ENCODE assay signal across 22 cellular contexts in genomic region chr3:186493507-186493906, GRCh38. TPM values are rescaled to one million over a fixed set of nuclear protein-coding genes. Genes with fewer than 3 reads are reported as not detected.
A peak's percentile ranks its signal among the peaks of the same experiment; 100 is the strongest.
DNase-seq lines count a peak whose midpoint lies in the region; ATAC-seq and TF ChIP-seq lines count a peak whose summit lies in the region.
"Had no signal": no experiment of that assay in that cellular context is flagged by ENCODE, and none has a peak within 500 bp of the region (broad histone marks: within the 10 kb centered on the region; RNA-seq: fewer than 3 reads in every experiment).

No MANE protein-coding gene starts in this region.

- H3K4me3 Mint-ChIP-seq in chondrocyte (ENCODE audit: unreplicated experiment) (no peak overlapping the region), nephron progenitor cell (no peak overlapping the region)
- H3K4me3 Mint-ChIP-seq: activated naive CD4-positive, alpha-beta T cell treated with anti-CD3 and anti-CD28 coated beads, Interleukin-2, amount 10 ng/mL, durations not matched to agents 7 days and 5 days; CD4-positive, alpha-beta T cell had no signal

- ATAC-seq in HG02870 (IDR thresholded peaks at IDR 0.05; ENCODE audit: unreplicated experiment) (no peak), GM19324 (IDR thresholded peaks at IDR 0.05; ENCODE audit: low FRiP score, unreplicated experiment) (no peak)
- ATAC-seq: esophagus mucosa, gastroesophageal sphincter, psoas muscle had no signal

- peak overlapping the region; percentile 69 for H3K27ac ChIP-seq in C4-2B
- H3K27ac ChIP-seq: neutrophil, psoas muscle had no signal

- peaks cover 5% of the 10 kb centered on the region for H3K9me3 Mint-ChIP-seq in chondrocyte (ENCODE audit: low read depth)
- peaks cover 11% of the 10 kb centered on the region for H3K9me3 Mint-ChIP-seq in nephron progenitor cell
- H3K9me3 Mint-ChIP-seq: activated naive CD4-positive, alpha-beta T cell treated with anti-CD3 and anti-CD28 coated beads, Interleukin-2, amount 10 ng/mL, durations not matched to agents 7 days and 5 days; CD4-positive, alpha-beta T cell had no signal

- H3K27me3 Mint-ChIP-seq in chondrocyte (ENCODE audit: low read depth) (peaks cover 23% of the 10 kb centered on the region), nephron progenitor cell (ENCODE audit: low read depth, poor library complexity) (peaks cover 4% of the 10 kb centered on the region)
- H3K27me3 Mint-ChIP-seq: CD4-positive, alpha-beta T cell had no signal

- H3K36me3 Mint-ChIP-seq in chondrocyte (ENCODE audit: low read depth) = no peaks in the 10 kb centered on the region
- H3K36me3 Mint-ChIP-seq in nephron progenitor cell (ENCODE audit: low read depth) = no peaks in the 10 kb centered on the region
- H3K36me3 Mint-ChIP-seq: activated naive CD4-positive, alpha-beta T cell treated with anti-CD3 and anti-CD28 coated beads, Interleukin-2, amount 10 ng/mL, durations not matched to agents 7 days and 5 days had no signal

- peak; percentile 36 for DNase-seq in NCI-H1092 treated with DMSO at 0.1 percent for 48 hours (lab: John Stamatoyannopoulos, UW)
- no peak for DNase-seq in chondrocyte (ENCODE audit: low spot score)
- no peak for DNase-seq in nephron progenitor cell
- no peak for DNase-seq in COLO829 (ENCODE audit: low spot score)
- DNase-seq: activated CD4-positive, alpha-beta T cell treated with anti-CD3 and anti-CD28 coated beads for 4 hours; activated naive CD4-positive, alpha-beta T cell treated with anti-CD3 and anti-CD28 coated beads, Interleukin-2, amount 10 ng/mL, durations not matched to agents 7 days and 5 days; CD4-positive, alpha-beta T cell; DMS79 treated with DMSO at 0.1 percent for 48 hours; effector memory CD4-positive, alpha-beta T cell; islet precursor cell; KG1; NCI-H1694 treated with DMSO at 0.1 percent for 48 hours; NCI-H526 treated with DMSO at 0.1 percent for 48 hours; OCI-M1; psoas muscle; T-helper 1 cell had no signal

- peak overlapping the region; percentile 82 for H3K27ac Mint-ChIP-seq in chondrocyte (ENCODE audit: unreplicated experiment)
- H3K27ac Mint-ChIP-seq in nephron progenitor cell = peak overlapping the region; percentile 17
- H3K27ac Mint-ChIP-seq: activated naive CD4-positive, alpha-beta T cell treated with anti-CD3 and anti-CD28 coated beads, Interleukin-2, amount 10 ng/mL, durations not matched to agents 7 days and 5 days; CD4-positive, alpha-beta T cell had no signal

- TF ChIP-seq CTCF in C4-2B (conservative IDR thresholded peaks at IDR 0.05) (no peak), chondrocyte (IDR thresholded peaks at IDR 0.05) (no peak), nephron progenitor cell (IDR thresholded peaks at IDR 0.05) (no peak)

- H3K4me1 Mint-ChIP-seq in chondrocyte (ENCODE audit: low read depth) = peaks cover 19% of the 10 kb centered on the region
- peaks cover 43% of the 10 kb centered on the region for H3K4me1 Mint-ChIP-seq in nephron progenitor cell

RNA-seq across cellular contexts. Expression of gene CRYGS, which starts 50.7 kb away (rescaled TPM):
- total RNA-seq in chondrocyte = 1.7 to 3.1 TPM (median 2.8 TPM) in 3 replicates
